Comparison of ENCODE assay signal across 11 cellular contexts in genomic region chr22:45903355-45904149, GRCh38.
A peak's percentile ranks its signal among the peaks of the same experiment; 100 is the strongest.
DNase-seq lines count a peak whose midpoint lies in the region; ATAC-seq, FAIRE-seq and TF ChIP-seq lines count a peak whose summit lies in the region.
"Had no signal": no experiment of that assay in that cellular context is flagged by ENCODE, and none has a peak within 500 bp of the region (broad histone marks: within the 10 kb centered on the region; RNA-seq: fewer than 3 reads in every experiment).

No MANE protein-coding gene starts in this region.

- H3K4me1 ChIP-seq in HepG2 (ENCODE audit: insufficient read depth, low read length) = peaks cover 14% of the 10 kb centered on the region

- H4K20me1 ChIP-seq in HepG2 (ENCODE audit: insufficient read depth, low read length) = no peaks in the 10 kb centered on the region

- H3K27me3 Mint-ChIP-seq in MCF 10A (ENCODE audit: insufficient read depth, unreplicated experiment) = peaks cover 36% of the 10 kb centered on the region
- H3K27me3 Mint-ChIP-seq in activated T-cell treated with anti-CD3 and anti-CD28 coated beads, Interleukin-2, amount 50 U/mL, for 4 hours (ENCODE audit: low read depth) = peaks cover 11% of the 10 kb centered on the region

- TF ChIP-seq RAD21 in HepG2 (CRISPR knock-in tag; IDR thresholded peaks at IDR 0.05) = no peak

- no peak for TF ChIP-seq EP300 in HepG2 (IDR thresholded peaks at IDR 0.05; ENCODE audit: low read depth in 2 of 2, low read length in 2 of 2)
- no peak for TF ChIP-seq EP300 in HepG2 (CRISPR knock-in tag; IDR thresholded peaks at IDR 0.05; ENCODE audit: borderline replicate concordance)

- peak overlapping the region in 1 of 3 experiments; percentile 28; a peak in 2 of 6 replicates for H3K4me3 ChIP-seq in HepG2 (replicated peaks in 1 of 3; ENCODE audit: insufficient read depth in 1 of 3, low read depth in 2 of 3, low read length in 3 of 3)
- H3K4me3 ChIP-seq: K562 had no signal

- ATAC-seq in HepG2 (peak; percentile 60), GM18502 (IDR thresholded peaks at IDR 0.05; ENCODE audit: poor library complexity, unreplicated experiment) (no peak), HG02642 (IDR thresholded peaks at IDR 0.05; ENCODE audit: poor library complexity, unreplicated experiment) (no peak)
- no peak for ATAC-seq in activated T-cell treated with anti-CD3 and anti-CD28 coated beads, Interleukin-2, amount 50 U/mL, for 4 hours
- ATAC-seq: K562 had no signal

- H3K27ac ChIP-seq in HepG2 (ENCODE audit: extremely low read length, insufficient read depth, low read length) = no peak overlapping the region

- POLR2A ChIA-PET in MCF 10A (lab: Yijun Ruan, JAX) (no interaction called here), HepG2 (lab: Yijun Ruan, JAX) (interaction anchor here (0.6 kb wide), 1 partner anchor 9 kb away, joined by 3 read pairs; no protein-coding TSS in a partner anchor)

- peaks cover 12% of the 10 kb centered on the region for H3K4me1 Mint-ChIP-seq in MCF 10A (ENCODE audit: insufficient read depth, unreplicated experiment)
- H3K4me1 Mint-ChIP-seq in activated T-cell treated with anti-CD3 and anti-CD28 coated beads, Interleukin-2, amount 50 U/mL, for 4 hours (ENCODE audit: low read depth) = no peaks in the 10 kb centered on the region

- H2AFZ ChIP-seq in HepG2 (ENCODE audit: low read length) = no peak overlapping the region

- no TSS peak for BruUV-seq in MCF 10A (replicated peaks; lab: Mats Ljungman, UMichigan)
- BruUV-seq in HepG2 (replicated peaks; lab: Mats Ljungman, UMichigan) = no TSS peak

- peaks cover 19 to 78% of the 10 kb centered on the region in 2 experiments for H3K27me3 ChIP-seq in HepG2 (ENCODE audit: control insufficient read depth in 1 of 2, insufficient read depth in 2 of 2, low read length in 2 of 2)

- H3K4me2 ChIP-seq in HepG2 (ENCODE audit: low read depth, low read length) = peak overlapping the region; percentile 55

- peak; percentile 22 for DNase-seq in ACHN
- DNase-seq in HS-27A (ENCODE audit: low read depth) = peak; percentile 20
- peak; percentile 85 for DNase-seq in MCF 10A (ENCODE audit: unreplicated experiment)
- no peak for DNase-seq in HepG2 (ENCODE audit: low spot score)
- no peak for DNase-seq in NCI-H1417 treated with DMSO at 0.1 percent for 48 hours (lab: John Stamatoyannopoulos, UW)
- no peak for DNase-seq in activated T-cell treated with anti-CD3 and anti-CD28 coated beads, Interleukin-2, amount 50 U/mL, for 4 hours
- DNase-seq: activated naive CD4-positive, alpha-beta T cell treated with anti-CD3 and anti-CD28 coated beads, Interleukin-2, amount 50 U/mL, for 16 hours had no signal

- H3K4me3 Mint-ChIP-seq in MCF 10A (ENCODE audit: unreplicated experiment) = peak overlapping the region; percentile 16
- no peak overlapping the region for H3K4me3 Mint-ChIP-seq in activated T-cell treated with anti-CD3 and anti-CD28 coated beads, Interleukin-2, amount 50 U/mL, for 4 hours
- H3K4me3 Mint-ChIP-seq: neural crest cell had no signal

- no peak for FAIRE-seq in HepG2 (lab: Jason Lieb, UNC)
- FAIRE-seq: K562 had no signal

- no peak overlapping the region for H3K27ac Mint-ChIP-seq in MCF 10A (ENCODE audit: low read depth, unreplicated experiment)

- TF ChIP-seq CTCF in MCF 10A (IDR thresholded peaks at IDR 0.05; ENCODE audit: unreplicated experiment) (no peak), HepG2 (CRISPR knock-in tag; IDR thresholded peaks at IDR 0.05) (no peak)

- H3K36me3 Mint-ChIP-seq in MCF 10A (ENCODE audit: insufficient read depth, unreplicated experiment) = no peaks in the 10 kb centered on the region
- no peaks in the 10 kb centered on the region for H3K36me3 Mint-ChIP-seq in activated T-cell treated with anti-CD3 and anti-CD28 coated beads, Interleukin-2, amount 50 U/mL, for 4 hours (ENCODE audit: insufficient read depth)

- no peaks in the 10 kb centered on the region for H3K36me3 ChIP-seq in HepG2 (replicated peaks in 1 of 2; ENCODE audit: control insufficient read depth in 1 of 2, insufficient read depth in 2 of 2, low read length in 2 of 2)

- intact Hi-C loops in MCF 10A (cut with micrococcal nuclease) (no loop called here), HepG2 (cut with micrococcal nuclease; ENCODE audit: unreplicated experiment) (no loop called here)

- H3K9me3 Mint-ChIP-seq in MCF 10A (ENCODE audit: unreplicated experiment) = no peaks in the 10 kb centered on the region
- no peaks in the 10 kb centered on the region for H3K9me3 Mint-ChIP-seq in activated T-cell treated with anti-CD3 and anti-CD28 coated beads, Interleukin-2, amount 50 U/mL, for 4 hours
- H3K9me3 Mint-ChIP-seq: neural crest cell had no signal

- no peak for TF ChIP-seq POLR2A in HepG2 (IDR thresholded peaks at IDR 0.05; ENCODE audit: insufficient read depth in 1 of 2, low read depth in 2 of 2, low read length in 2 of 2)

- no peaks in the 10 kb centered on the region for H3K9me3 ChIP-seq in HepG2 (ENCODE audit: low read length)

- CTCF ChIA-PET in MCF 10A (lab: Yijun Ruan, JAX) (interaction anchor here (0.5 to 1.7 kb wide), 5 partner anchors 10 to 1018 kb away, joined by 3 to 6 read pairs (median 3); no protein-coding TSS in a partner anchor), HepG2 (lab: Yijun Ruan, JAX; ENCODE audit: low intra/inter-chr PET ratio, low total read pairs) (no interaction called here)

- H3K79me2 ChIP-seq in HepG2 (ENCODE audit: insufficient read depth, low read length) = no peaks in the 10 kb centered on the region

- in situ Hi-C loops in ACHN (cut with HindIII; ENCODE audit: low pct_ligation_motif_present, low pct_unique_long_range_greater_than_20kb, low sequenced_read_pairs) (no loop called here), HepG2 (cut with HindIII; ENCODE audit: extremely low pct_ligation_motif_present, low pct_unique_long_range_greater_than_20kb) (no loop called here)

- no peak overlapping the region for H3K9ac ChIP-seq in HepG2 (ENCODE audit: insufficient read depth, low read depth, low read length)

- 15% methylated on average over 13 of the region's 29 CpGs for WGBS in HepG2 (ENCODE audit: low lambda C conversion rate)

TF ChIP-seq in HepG2, 621 proteins besides CTCF, POLR2A, EP300 and RAD21 (continues in another document):
- TF ChIP-seq FOSL2 (CRISPR knock-in tag; IDR thresholded peaks at IDR 0.05) = 0 out of 2 replicates have a peak, but pooled peaks have one; percentile 12
- TF ChIP-seq NR2F1 (CRISPR knock-in tag; IDR thresholded peaks at IDR 0.05) = peak in 1 of 2 experiments; percentile 75; a peak in 3 of 4 replicates
- TF ChIP-seq IRF1 (CRISPR knock-in tag; IDR thresholded peaks at IDR 0.05; ENCODE audit: low read depth) = no peak
- TF ChIP-seq ZFP90 (CRISPR knock-in tag; IDR thresholded peaks at IDR 0.05; ENCODE audit: borderline replicate concordance) = no peak
- 0 out of 2 replicates have a peak, but pooled peaks have one; percentile 17 for TF ChIP-seq NR2F2 (IDR thresholded peaks at IDR 0.05; ENCODE audit: borderline replicate concordance, low read depth)
- TF ChIP-seq ZNF747 (CRISPR knock-in tag; IDR thresholded peaks at IDR 0.05; ENCODE audit: borderline replicate concordance) = no peak
- no peak for TF ChIP-seq ZNF639 (CRISPR knock-in tag; conservative IDR thresholded peaks at IDR 0.05)
- no peak for TF ChIP-seq SAP130 (CRISPR knock-in tag; IDR thresholded peaks at IDR 0.05; ENCODE audit: low read depth)
- peak; percentile 22; the same call in 1 of the 2 replicates for TF ChIP-seq HNF4A (CRISPR knock-in tag; IDR thresholded peaks at IDR 0.05)
- no peak for TF ChIP-seq ZNF333 (CRISPR knock-in tag; IDR thresholded peaks at IDR 0.05; ENCODE audit: borderline replicate concordance)
- TF ChIP-seq LBX2 (CRISPR knock-in tag; IDR thresholded peaks at IDR 0.05; ENCODE audit: borderline replicate concordance) = no peak
- TF ChIP-seq TCF12 (IDR thresholded peaks at IDR 0.05) = no peak
- TF ChIP-seq TCF12 (CRISPR knock-in tag; IDR thresholded peaks at IDR 0.05) = no peak

Comparison
In these comparisons a context has a peak if more than half of its experiments do, and no peak if none do; other contexts are left out.
1. DNase-seq: peak in ACHN (single experiment), HS-27A (single experiment) and MCF 10A (single experiment); none in HepG2 (single experiment), NCI-H1417 treated with DMSO at 0.1 percent for 48 hours (single experiment) and activated T-cell treated with anti-CD3 and anti-CD28 coated beads, Interleukin-2, amount 50 U/mL, for 4 hours (single experiment).